15 cellular contexts compared by ENCODE assay signal in genomic region chr16:4913774-4914525, GRCh38. TPM values are rescaled to one million over a fixed set of nuclear protein-coding genes. Genes with fewer than 3 reads are reported as not detected.
"Had no signal": no experiment of that assay in that cellular context is flagged by ENCODE, and none has a peak within 500 bp of the region (broad histone marks: within the 10 kb centered on the region; RNA-seq: fewer than 3 reads in every experiment).

No MANE protein-coding gene starts in this region.

- H3K27ac Mint-ChIP-seq: activated naive CD4-positive, alpha-beta T cell treated with anti-CD3 and anti-CD28 coated beads, Interleukin-2, amount 50 U/mL, for 24 hours; nephron had no signal

- H3K9me3 ChIP-seq: transverse colon had no signal

- H3K36me3 Mint-ChIP-seq: activated naive CD4-positive, alpha-beta T cell treated with anti-CD3 and anti-CD28 coated beads, Interleukin-2, amount 50 U/mL, for 24 hours had no signal

- H3K27me3 ChIP-seq: transverse colon had no signal

- H3K4me1 ChIP-seq: transverse colon had no signal

- H3K9me3 Mint-ChIP-seq: activated naive CD4-positive, alpha-beta T cell treated with anti-CD3 and anti-CD28 coated beads, Interleukin-2, amount 50 U/mL, for 24 hours; nephron had no signal

- H3K4me3 ChIP-seq: transverse colon had no signal

- H3K4me1 Mint-ChIP-seq: activated naive CD4-positive, alpha-beta T cell treated with anti-CD3 and anti-CD28 coated beads, Interleukin-2, amount 50 U/mL, for 24 hours; nephron had no signal

- H3K4me3 Mint-ChIP-seq: activated naive CD4-positive, alpha-beta T cell treated with anti-CD3 and anti-CD28 coated beads, Interleukin-2, amount 50 U/mL, for 24 hours; nephron had no signal

- H3K27me3 Mint-ChIP-seq: activated naive CD4-positive, alpha-beta T cell treated with anti-CD3 and anti-CD28 coated beads, Interleukin-2, amount 50 U/mL, for 24 hours had no signal

- H3K27ac ChIP-seq: transverse colon, VCaP had no signal

- H3K36me3 ChIP-seq: transverse colon had no signal

- DNase-seq: activated CD4-positive, alpha-beta T cell treated with anti-CD3 and anti-CD28 coated beads for 1 hour; activated gamma-delta T cell; cerebellar nuclear complex; effector CD4-positive, alpha-beta T cell; occipital lobe; stimulated activated CD4-positive, alpha-beta T cell treated with anti-CD3 and anti-CD28 coated beads, Interleukin-12 subunit alpha, Interleukin-12 subunit beta, amount 100 ng/mL, for 4 hours; stimulated activated CD4-positive, alpha-beta T cell treated with anti-CD3 and anti-CD28 coated beads, Interleukin-1b, Interleukin-23, amount 100 ng/mL, for 48 hours; stimulated activated naive CD4-positive, alpha-beta T cell treated with Interleukin-2 at 50 U/mL for 16 hours; T-helper 2 cell; transverse colon had no signal

RNA-seq across cellular contexts. Expression of gene PPL, which starts 23.0 kb away (rescaled TPM):
- total RNA-seq: activated CD8-positive, alpha-beta memory T cell treated with anti-CD3 and anti-CD28 coated beads for 36 hours had no signal

RNA-seq across cellular contexts. Expression of gene SEC14L5, which starts 44.2 kb away (rescaled TPM):
- total RNA-seq: activated CD8-positive, alpha-beta memory T cell treated with anti-CD3 and anti-CD28 coated beads for 36 hours; endothelial cell of umbilical vein had no signal
- polyA plus RNA-seq: endothelial cell of umbilical vein had no signal
